18 cellular contexts compared by ENCODE assay signal in genomic region chr9:7783635-7784063, GRCh38.
"Had no signal": no experiment of that assay in that cellular context is flagged by ENCODE, and none has a peak within 500 bp of the region (broad histone marks: within the 10 kb centered on the region; RNA-seq: fewer than 3 reads in every experiment).

No MANE protein-coding gene starts in this region.

- H3K27ac Mint-ChIP-seq: activated CD4-positive, alpha-beta memory T cell treated with anti-CD3 and anti-CD28 coated beads, Interleukin-2, amount 10 ng/mL, durations not matched to agents 7 days and 5 days; activated CD4-positive, alpha-beta T cell treated with anti-CD3 and anti-CD28 coated beads, Interleukin-2, amount 10 ng/mL, durations not matched to agents 7 days and 5 days; activated naive CD4-positive, alpha-beta T cell treated with anti-CD3 and anti-CD28 coated beads, Interleukin-2, amount 10 ng/mL, durations not matched to agents 7 days and 5 days; activated naive CD8-positive, alpha-beta T cell treated with anti-CD3 and anti-CD28 coated beads for 36 hours; activated T-helper 2 cell treated with anti-CD3 and anti-CD28 coated beads, Interferon-gamma antibody, Interleukin-2, Interleukin-4, amounts not matched to agents 10 μg/mL and 5 μg/mL and 100 μg/mL, durations not matched to agents 14 hours and 24 hours and 36 hours had no signal

- H3K36me3 Mint-ChIP-seq: activated naive CD4-positive, alpha-beta T cell treated with anti-CD3 and anti-CD28 coated beads, Interleukin-2, amount 10 ng/mL, durations not matched to agents 7 days and 5 days had no signal

- H3K9me3 Mint-ChIP-seq: activated CD4-positive, alpha-beta memory T cell treated with anti-CD3 and anti-CD28 coated beads, Interleukin-2, amount 10 ng/mL, durations not matched to agents 7 days and 5 days; activated CD4-positive, alpha-beta T cell treated with anti-CD3 and anti-CD28 coated beads, Interleukin-2, amount 10 ng/mL, durations not matched to agents 7 days and 5 days; activated naive CD4-positive, alpha-beta T cell treated with anti-CD3 and anti-CD28 coated beads, Interleukin-2, amount 10 ng/mL, durations not matched to agents 7 days and 5 days; activated naive CD8-positive, alpha-beta T cell treated with anti-CD3 and anti-CD28 coated beads for 36 hours; activated T-helper 2 cell treated with anti-CD3 and anti-CD28 coated beads, Interferon-gamma antibody, Interleukin-2, Interleukin-4, amounts not matched to agents 10 μg/mL and 5 μg/mL and 100 μg/mL, durations not matched to agents 14 hours and 24 hours and 36 hours; T-cell had no signal

- ATAC-seq: T-cell had no signal

- H3K27ac ChIP-seq: PC-9, SK-N-MC had no signal

- DNase-seq: activated CD4-positive, alpha-beta memory T cell treated with anti-CD3 and anti-CD28 coated beads, Interleukin-2, amount 10 ng/mL, durations not matched to agents 7 days and 5 days; activated CD4-positive, alpha-beta T cell treated with anti-CD3 and anti-CD28 coated beads, Interleukin-2, amount 10 ng/mL, durations not matched to agents 7 days and 5 days; activated CD4-positive, CD25-positive, alpha-beta regulatory T cell; activated gamma-delta T cell treated with Interleukin-2 at 50 U/mL for 16 hours; activated naive CD4-positive, alpha-beta T cell treated with anti-CD3 and anti-CD28 coated beads, Interleukin-2, amount 10 ng/mL, durations not matched to agents 7 days and 5 days; activated naive CD8-positive, alpha-beta T cell treated with anti-CD3 and anti-CD28 coated beads for 36 hours; activated T-cell treated with anti-CD3 and anti-CD28 coated beads for 4 hours; activated T-cell treated with anti-CD3 and anti-CD28 coated beads, Interleukin-2, amount 50 U/mL, for 48 hours; caudate nucleus; KBM-7; NCI-H1092; NCI-H1417; NCI-H1930; NCI-H510A treated with DMSO at 0.1 percent for 48 hours; PC-9; T-cell had no signal

- H3K4me3 Mint-ChIP-seq: activated CD4-positive, alpha-beta memory T cell treated with anti-CD3 and anti-CD28 coated beads, Interleukin-2, amount 10 ng/mL, durations not matched to agents 7 days and 5 days; activated CD4-positive, alpha-beta T cell treated with anti-CD3 and anti-CD28 coated beads, Interleukin-2, amount 10 ng/mL, durations not matched to agents 7 days and 5 days; activated naive CD4-positive, alpha-beta T cell treated with anti-CD3 and anti-CD28 coated beads, Interleukin-2, amount 10 ng/mL, durations not matched to agents 7 days and 5 days; activated naive CD8-positive, alpha-beta T cell treated with anti-CD3 and anti-CD28 coated beads for 36 hours; T-cell had no signal

- H3K4me3 ChIP-seq: PC-9, SK-N-MC had no signal

- H3K4me1 Mint-ChIP-seq: activated naive CD4-positive, alpha-beta T cell treated with anti-CD3 and anti-CD28 coated beads, Interleukin-2, amount 10 ng/mL, durations not matched to agents 7 days and 5 days; activated naive CD8-positive, alpha-beta T cell treated with anti-CD3 and anti-CD28 coated beads for 36 hours had no signal

- H3K27me3 Mint-ChIP-seq: activated CD4-positive, alpha-beta T cell treated with anti-CD3 and anti-CD28 coated beads, Interleukin-2, amount 10 ng/mL, durations not matched to agents 7 days and 5 days; activated naive CD4-positive, alpha-beta T cell treated with anti-CD3 and anti-CD28 coated beads, Interleukin-2, amount 10 ng/mL, durations not matched to agents 7 days and 5 days; activated naive CD8-positive, alpha-beta T cell treated with anti-CD3 and anti-CD28 coated beads for 36 hours had no signal

- H2AFZ ChIP-seq: PC-9 had no signal

- H3K4me2 ChIP-seq: PC-9 had no signal
